Comparison of ENCODE assay signal across 11 cellular contexts in genomic region chr16:25018972-25019617, GRCh38. TPM values are rescaled to one million over a fixed set of nuclear protein-coding genes. Genes with fewer than 3 reads are reported as not detected.
DNase-seq lines count a peak whose midpoint lies in the region; ATAC-seq and TF ChIP-seq lines count a peak whose summit lies in the region.
"Had no signal": no experiment of that assay in that cellular context is flagged by ENCODE, and none has a peak within 500 bp of the region (broad histone marks: within the 10 kb centered on the region; RNA-seq: fewer than 3 reads in every experiment).

No MANE protein-coding gene starts in this region.

- peak overlapping the region; percentile 81 for H3K27ac Mint-ChIP-seq in activated CD8-positive, alpha-beta memory T cell treated with anti-CD3 and anti-CD28 coated beads, Interleukin-2, amount 10 ng/mL, durations not matched to agents 7 days and 5 days
- peak overlapping the region; percentile 95 for H3K27ac Mint-ChIP-seq in T-helper 17 cell

- in situ Hi-C loops in KBM-7 (cut with MboI; ENCODE audit: low pct_unique_long_range_greater_than_20kb, low sequenced_read_pairs): no loop called here

- H3K4me3 Mint-ChIP-seq in activated CD8-positive, alpha-beta memory T cell treated with anti-CD3 and anti-CD28 coated beads, Interleukin-2, amount 10 ng/mL, durations not matched to agents 7 days and 5 days: peak overlapping the region; percentile 34
- peak overlapping the region; percentile 74 for H3K4me3 Mint-ChIP-seq in T-helper 17 cell

- DNase-seq in activated CD8-positive, alpha-beta memory T cell treated with anti-CD3 and anti-CD28 coated beads, Interleukin-2, amount 10 ng/mL, durations not matched to agents 7 days and 5 days: no peak
- DNase-seq in activated CD8-positive, alpha-beta memory T cell treated with anti-CD3 and anti-CD28 coated beads for 24 hours: no peak
- DNase-seq in KBM-7 (peak; percentile 42), T-helper 17 cell (no peak), HPDE6-E6E7 (ENCODE audit: extremely low spot score) (no peak), tibial artery (no peak)
- no peak for DNase-seq in activated effector memory CD4-positive, alpha-beta T cell treated with anti-CD3 and anti-CD28 coated beads, Interleukin-2, amount 50 U/mL, for 16 hours
- DNase-seq: DMS79, SJCRH30 had no signal

- H3K36me3 ChIP-seq in neutrophil (no peaks in the 10 kb centered on the region), tibial artery (no peaks in the 10 kb centered on the region)
- H3K36me3 ChIP-seq: SJCRH30 had no signal

- no peak for ATAC-seq in activated CD8-positive, alpha-beta memory T cell treated with anti-CD3 and anti-CD28 coated beads, Interleukin-2, amount 10 ng/mL, durations not matched to agents 7 days and 5 days
- ATAC-seq in T-helper 17 cell: no peak
- ATAC-seq: K562 had no signal

- H3K4me3 ChIP-seq in neutrophil (ENCODE audit: low read depth in 1 of 2, low read length in 1 of 2): no peak overlapping the region
- H3K4me3 ChIP-seq in tibial artery: no peak overlapping the region
- H3K4me3 ChIP-seq: K562, SJCRH30 had no signal

- H3K27me3 ChIP-seq in neutrophil (no peaks in the 10 kb centered on the region), tibial artery (no peaks in the 10 kb centered on the region)
- H3K27me3 ChIP-seq: SJCRH30 had no signal

- H3K4me1 ChIP-seq in neutrophil (ENCODE audit: control insufficient read depth in 1 of 2, insufficient read depth in 1 of 2, low read depth in 1 of 2, low read length in 1 of 2) (peaks cover 12 to 14% of the 10 kb centered on the region in 2 experiments), tibial artery (peaks cover 0 to 8% (median 3%) of the 10 kb centered on the region in 4 donors)
- H3K4me1 ChIP-seq: SJCRH30 had no signal

- H3K36me3 Mint-ChIP-seq in activated CD8-positive, alpha-beta memory T cell treated with anti-CD3 and anti-CD28 coated beads, Interleukin-2, amount 10 ng/mL, durations not matched to agents 7 days and 5 days: peaks cover 4% of the 10 kb centered on the region
- H3K36me3 Mint-ChIP-seq in T-helper 17 cell (ENCODE audit: low read depth): no peaks in the 10 kb centered on the region

- peaks cover 47% of the 10 kb centered on the region for H3K4me1 Mint-ChIP-seq in activated CD8-positive, alpha-beta memory T cell treated with anti-CD3 and anti-CD28 coated beads, Interleukin-2, amount 10 ng/mL, durations not matched to agents 7 days and 5 days
- H3K4me1 Mint-ChIP-seq in T-helper 17 cell: peaks cover 39% of the 10 kb centered on the region

- H3K27me3 Mint-ChIP-seq in activated CD8-positive, alpha-beta memory T cell treated with anti-CD3 and anti-CD28 coated beads, Interleukin-2, amount 10 ng/mL, durations not matched to agents 7 days and 5 days: no peaks in the 10 kb centered on the region
- no peaks in the 10 kb centered on the region for H3K27me3 Mint-ChIP-seq in T-helper 17 cell

- no peaks in the 10 kb centered on the region for H3K9me3 Mint-ChIP-seq in activated CD8-positive, alpha-beta memory T cell treated with anti-CD3 and anti-CD28 coated beads, Interleukin-2, amount 10 ng/mL, durations not matched to agents 7 days and 5 days (ENCODE audit: low read depth)

- intact Hi-C loops in tibial artery (cut with DNase I; ENCODE audit: low total_unique reads): no loop called here

- H3K27ac ChIP-seq in neutrophil (peak overlapping the region; percentile 11), tibial artery (no peak overlapping the region)
- H3K27ac ChIP-seq: SJCRH30 had no signal

- H3K9me3 ChIP-seq in T-helper 17 cell (ENCODE audit: control insufficient read depth, low read length, poor library complexity, severe bottlenecking) (no peaks in the 10 kb centered on the region), neutrophil (no peaks in the 10 kb centered on the region), tibial artery (no peaks in the 10 kb centered on the region)
- H3K9me3 ChIP-seq: SJCRH30 had no signal

- TF ChIP-seq CTCF in neutrophil (IDR thresholded peaks at IDR 0.05): no peak
- TF ChIP-seq CTCF in tibial artery (IDR thresholded peaks at IDR 0.05): no peak

- CTCF ChIA-PET in activated CD8-positive, alpha-beta memory T cell treated with anti-CD3 and anti-CD28 coated beads, Interleukin-2, amount 10 ng/mL, durations not matched to agents 7 days and 5 days (lab: Charles Lee): interaction anchor here (1.4 to 2.3 kb wide), 4 partner anchors 12 to 184 kb away, joined by 3 to 9 read pairs (median 3); no protein-coding TSS in a partner anchor

RNA-seq across cellular contexts. Expression of gene ARHGAP17, which starts 3.9 kb away (rescaled TPM):
- total RNA-seq in activated CD8-positive, alpha-beta memory T cell treated with anti-CD3 and anti-CD28 coated beads, Interleukin-2, amount 10 ng/mL, durations not matched to agents 7 days and 5 days: 10 to 100 TPM; 69.4 to 80.8 TPM
- total RNA-seq in T-helper 17 cell: 10 to 100 TPM; 72.3 to 72.7 TPM
